ENCODE assay signal across 14 cellular contexts in the genomic region with DNA sequence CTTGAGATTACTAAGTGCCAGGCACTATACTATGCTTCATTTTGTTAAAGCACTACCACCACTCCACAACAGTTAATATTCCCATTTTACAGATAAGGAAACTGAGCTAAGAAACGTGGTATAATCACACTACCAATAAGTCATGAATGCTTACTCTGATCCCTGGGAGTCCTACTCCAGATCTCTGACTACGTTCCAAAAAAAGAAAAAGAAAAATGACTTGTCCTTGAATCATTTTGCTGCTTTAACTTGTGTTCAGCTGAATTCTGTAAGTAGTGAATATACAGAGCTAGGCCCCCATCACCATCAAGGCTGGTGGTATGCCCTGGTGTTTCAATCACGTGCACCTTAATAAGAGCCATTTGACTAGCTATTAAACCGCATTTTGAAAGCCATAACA. TPM values are rescaled to one million over a fixed set of nuclear protein-coding genes. Genes with fewer than 3 reads are reported as not detected.
"Had no signal": no experiment of that assay in that cellular context is flagged by ENCODE, and none has a peak within 500 bp of the region (broad histone marks: within the 10 kb centered on the region; RNA-seq: fewer than 3 reads in every experiment).

No MANE protein-coding gene starts in this region.

- H3K4me3 ChIP-seq: body of pancreas, stomach, tibial artery had no signal

- H3K27ac ChIP-seq: tibial artery had no signal

- H3K27me3 ChIP-seq: body of pancreas, stomach, tibial artery had no signal

- DNase-seq: activated CD4-positive, alpha-beta T cell treated with anti-CD3 and anti-CD28 coated beads for 48 hours; activated CD8-positive, alpha-beta memory T cell treated with anti-CD3 and anti-CD28 coated beads, Interleukin-2, amount 50 U/mL, for 48 hours; activated CD8-positive, alpha-beta T cell treated with anti-CD3 and anti-CD28 coated beads, Interleukin-2, amount 10 ng/mL, durations not matched to agents 7 days and 5 days; activated naive CD4-positive, alpha-beta T cell treated with Interleukin-2 at 50 U/mL for 16 hours; body of pancreas; glutamatergic neuron; stimulated activated CD4-positive, alpha-beta T cell treated with anti-CD3 and anti-CD28 coated beads, Interleukin-4, amount 100 ng/mL, for 4 hours; stomach; T-cell; tibial artery had no signal

- H3K9me3 ChIP-seq: body of pancreas, stomach, tibial artery had no signal

- H3K4me1 Mint-ChIP-seq: neural crest cell, T-cell had no signal

- H3K36me3 ChIP-seq: stomach, tibial artery had no signal

- H3K9me3 Mint-ChIP-seq: activated T-helper 1 cell treated with anti-CD3 and anti-CD28 coated beads, Interleukin-12 subunit alpha, Interleukin-12 subunit beta, Interleukin-2, Interleukin-4 antibody, amounts not matched to agents 30 ng/mL and 10 ng/mL and 1 ng/mL, durations not matched to agents 14 hours and 24 hours and 36 hours; T-cell; WTC11 had no signal

- H3K4me3 Mint-ChIP-seq: activated CD8-positive, alpha-beta T cell treated with anti-CD3 and anti-CD28 coated beads, Interleukin-2, amount 10 ng/mL, durations not matched to agents 7 days and 5 days; activated T-helper 1 cell treated with anti-CD3 and anti-CD28 coated beads, Interleukin-12 subunit alpha, Interleukin-12 subunit beta, Interleukin-2, Interleukin-4 antibody, amounts not matched to agents 30 ng/mL and 10 ng/mL and 1 ng/mL, durations not matched to agents 14 hours and 24 hours and 36 hours; neural crest cell; T-cell; WTC11 had no signal

- H3K27me3 Mint-ChIP-seq: T-cell had no signal

- H3K4me1 ChIP-seq: body of pancreas, tibial artery had no signal

- H3K36me3 Mint-ChIP-seq: T-cell, WTC11 had no signal

- ATAC-seq: activated CD8-positive, alpha-beta T cell treated with anti-CD3 and anti-CD28 coated beads, Interleukin-2, amount 10 ng/mL, durations not matched to agents 7 days and 5 days; T-cell had no signal

- H3K27ac Mint-ChIP-seq: activated CD8-positive, alpha-beta T cell treated with anti-CD3 and anti-CD28 coated beads, Interleukin-2, amount 10 ng/mL, durations not matched to agents 7 days and 5 days; activated T-helper 1 cell treated with anti-CD3 and anti-CD28 coated beads, Interleukin-12 subunit alpha, Interleukin-12 subunit beta, Interleukin-2, Interleukin-4 antibody, amounts not matched to agents 30 ng/mL and 10 ng/mL and 1 ng/mL, durations not matched to agents 14 hours and 24 hours and 36 hours; T-cell had no signal

RNA-seq across cellular contexts. Expression of gene LDB2, which starts 39.4 kb away (rescaled TPM):
- total RNA-seq: activated CD8-positive, alpha-beta T cell treated with anti-CD3 and anti-CD28 coated beads, Interleukin-2, amount 10 ng/mL, durations not matched to agents 7 days and 5 days; activated T-helper 1 cell treated with anti-CD3 and anti-CD28 coated beads, Interleukin-12 subunit alpha, Interleukin-12 subunit beta, Interleukin-2, Interleukin-4 antibody, amounts not matched to agents 30 ng/mL and 10 ng/mL and 1 ng/mL, durations not matched to agents 14 hours and 24 hours and 36 hours; myocyte had no signal
